11 cellular contexts compared by ENCODE assay signal in the genomic region with DNA sequence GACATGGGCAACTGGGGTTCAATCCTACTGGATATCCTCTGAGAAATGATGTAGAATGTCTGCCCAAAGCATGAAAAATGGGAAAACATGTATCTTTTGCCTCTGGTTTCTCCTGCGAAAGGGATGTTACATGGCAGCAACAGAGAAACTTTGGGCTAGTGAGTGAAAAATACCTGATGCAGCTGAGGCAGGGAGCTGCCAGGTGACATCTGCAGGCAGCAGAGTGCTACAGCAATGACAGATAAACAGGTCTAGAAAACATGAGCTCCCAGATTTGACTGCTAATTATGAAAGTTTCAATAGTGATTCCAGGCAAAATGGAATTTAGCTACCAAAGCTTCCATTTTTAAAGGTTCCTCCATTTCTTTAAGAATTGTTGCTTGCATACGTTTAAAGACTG. TPM values are rescaled to one million over a fixed set of nuclear protein-coding genes. Genes with fewer than 3 reads are reported as not detected.
DNase-seq lines count a peak whose midpoint lies in the region; ATAC-seq, FAIRE-seq and TF ChIP-seq lines count a peak whose summit lies in the region.
"Had no signal": no experiment of that assay in that cellular context is flagged by ENCODE, and none has a peak within 500 bp of the region (broad histone marks: within the 10 kb centered on the region; RNA-seq: fewer than 3 reads in every experiment).

No MANE protein-coding gene starts in this region.

- peak; percentile 38 for TF ChIP-seq CTCF in A549 (IDR thresholded peaks at IDR 0.05)
- peak; percentile 59 for TF ChIP-seq CTCF in GM12872 (IDR thresholded peaks at IDR 0.05; ENCODE audit: insufficient read depth, low read depth, low read length)

- 0 out of 6 replicates have a peak overlapping the region, but pooled peaks of 1 of the 2 experiments have one; percentile 39 for H3K27ac ChIP-seq in A549

- TF ChIP-seq RAD21 in A549 (conservative IDR thresholded peaks at IDR 0.05 in 1 of 2, IDR thresholded peaks at IDR 0.05 in 1 of 2), result peak; percentile 36 to 51

- peaks cover 3% of the 10 kb centered on the region; the same call in 1 of the 3 replicates for H3K9me3 ChIP-seq in A549

- no peak for FAIRE-seq in A549 (lab: Jason Lieb, UNC)
- FAIRE-seq: G401.6 had no signal

- WGBS in A549 (ENCODE audit: missing lambda C conversion rate), result 91% methylated on average over 2 of the region's 2 CpGs

- no peak overlapping the region for H3K4me3 ChIP-seq in A549

- ATAC-seq in A549 (no peak), GM19455 (IDR thresholded peaks at IDR 0.05; ENCODE audit: unreplicated experiment) (no peak)

- CTCF ChIA-PET in A549 (lab: Yijun Ruan, JAX), result interaction anchor here (0.6 to 1.7 kb wide), 11 partner anchors 13 to 298 kb away, joined by 3 to 5 read pairs (median 3); no protein-coding TSS in a partner anchor

- no peak for TF ChIP-seq POLR2A in A549 (IDR thresholded peaks at IDR 0.05; ENCODE audit: low read length)

- no peak for TF ChIP-seq EP300 in A549 (IDR thresholded peaks at IDR 0.05)

- no peak overlapping the region for H3K4me2 ChIP-seq in A549

- intact Hi-C loops in posterior cingulate gyrus (cut with DNase I), result no loop called here

- DNase-seq in A549 (ENCODE audit: low read depth in 1 of 2, low spot score in 1 of 2) (peak in 1 of 2 experiments; percentile 23), OCI-M1 (lab: John Stamatoyannopoulos, UW) (peak; percentile 41), iPS-NIHi11 (ENCODE audit: low spot score) (peak; percentile 51), posterior cingulate gyrus (no peak), activated T-cell treated with anti-CD3 and anti-CD28 coated beads for 4 hours (no peak), superior temporal gyrus (ENCODE audit: extremely low spot score) (no peak)
- DNase-seq: Right ventricle myocardium superior had no signal

- peaks cover 25% of the 10 kb centered on the region; the same call in 2 of the 3 replicates for H3K4me1 ChIP-seq in A549

- POLR2A ChIA-PET in A549 (lab: Yijun Ruan, JAX), result no interaction called here

TF ChIP-seq in A549, 52 proteins besides CTCF, POLR2A, EP300 and RAD21:
- peak; percentile 60 for TF ChIP-seq SMC3 (IDR thresholded peaks at IDR 0.05)
- TF ChIP-seq SREBF2 (IDR thresholded peaks at IDR 0.05), result no peak
TF ChIP-seq in A549: peak in this region for 1.

RNA-seq across cellular contexts. Expression of gene CXCL1, which starts 4.8 kb away (rescaled TPM):
- polyA plus RNA-seq in A549 (2011; rRNA removed), result 16.3 and 20.0 TPM in 2 replicates
- polyA plus RNA-seq in A549 (2012; cell fraction: cytosol; rRNA removed), result 23.1 and 27.7 TPM in 2 replicates
- polyA plus RNA-seq in A549 (2012; cell fraction: nucleus; rRNA removed), result 15.8 and 29.3 TPM in 2 replicates
- 12.9 to 16.2 TPM (median 14.9 TPM) in 3 replicates for polyA plus RNA-seq in A549 (2017; fragmentation: RNase III; extraction: RNeasy Plus Mini Kit Qiagen cat#74134 plus additional on column Dnase treatment)
- 3.1 and 5.4 TPM in 2 replicates for polyA minus RNA-seq in A549 (2011; rRNA and poly(A)+ RNA removed)

RNA-seq across cellular contexts. Expression of gene PF4V1, which starts 11.3 kb away (rescaled TPM):
- polyA plus RNA-seq in A549 (2011; rRNA removed) (not detected in 2 replicates), A549 (2017; fragmentation: RNase III; extraction: RNeasy Plus Mini Kit Qiagen cat#74134 plus additional on column Dnase treatment) (not detected in 3 replicates)
- not detected in 2 replicates for polyA plus RNA-seq in A549 (2012; cell fraction: cytosol; rRNA removed)
- not detected in 2 replicates for polyA plus RNA-seq in A549 (2012; cell fraction: nucleus; rRNA removed)
- not detected in 2 replicates for polyA minus RNA-seq in A549 (2011; rRNA and poly(A)+ RNA removed)
- polyA plus RNA-seq: adipose tissue had no signal

RNA-seq across cellular contexts. Expression of gene CXCL6, which starts 27.9 kb away (rescaled TPM):
- 0.06 TPM in 1 of 2 replicates, not detected in the other for polyA plus RNA-seq in A549 (2011; rRNA removed)
- polyA plus RNA-seq in A549 (2012; cell fraction: cytosol; rRNA removed), result 0.01 TPM in 1 of 2 replicates, not detected in the other
- not detected in 2 replicates for polyA plus RNA-seq in A549 (2012; cell fraction: nucleus; rRNA removed)
- 0.11 to 0.16 TPM in 2 of 3 replicates, not detected in the other for polyA plus RNA-seq in A549 (2017; fragmentation: RNase III; extraction: RNeasy Plus Mini Kit Qiagen cat#74134 plus additional on column Dnase treatment)
- polyA minus RNA-seq in A549 (2011; rRNA and poly(A)+ RNA removed), result not detected in 2 replicates

Comparison
In these comparisons a context has a peak if more than half of its experiments do, and no peak if none do; other contexts are left out.
1. DNase-seq: peak in OCI-M1 (single experiment) and iPS-NIHi11 (single experiment); none in posterior cingulate gyrus (0 of 10), activated T-cell treated with anti-CD3 and anti-CD28 coated beads for 4 hours (single experiment) and superior temporal gyrus (single experiment).